ENCODE assay signal across 12 cellular contexts in the genomic region with DNA sequence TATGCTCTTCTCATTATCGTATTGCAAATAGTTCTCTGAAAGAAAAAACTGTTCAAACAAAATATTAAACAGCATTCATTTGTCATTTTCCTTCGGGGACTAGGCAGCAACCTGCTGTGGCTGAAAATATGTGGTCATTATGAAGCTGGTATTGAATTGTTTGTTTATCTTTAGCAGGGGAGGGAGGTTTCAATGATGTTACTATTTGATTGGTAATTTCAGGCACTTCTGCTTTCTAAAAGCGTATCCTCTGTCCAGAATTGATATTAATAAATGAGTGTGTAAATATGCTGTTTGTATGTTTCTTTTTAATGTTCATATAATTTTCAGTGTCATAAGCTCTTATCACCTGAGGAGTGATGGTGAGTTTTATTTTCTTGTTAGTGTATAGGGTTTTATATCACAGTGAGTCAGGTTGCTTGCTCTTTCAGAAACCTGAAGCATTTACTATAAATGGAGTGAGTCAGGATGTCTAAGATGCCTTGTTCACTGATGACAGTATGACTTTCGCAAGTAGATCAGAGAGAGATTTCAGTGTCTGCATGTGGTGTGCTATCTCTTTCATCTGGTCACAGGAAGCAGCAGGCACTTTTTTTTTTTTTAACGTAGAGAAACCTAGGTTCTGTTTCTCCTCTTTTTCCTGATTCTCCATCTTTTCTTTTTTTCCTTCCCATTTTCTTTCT.
DNase-seq lines count a peak whose midpoint lies in the region; ATAC-seq and TF ChIP-seq lines count a peak whose summit lies in the region.
"Had no signal": no experiment of that assay in that cellular context is flagged by ENCODE, and none has a peak within 500 bp of the region (broad histone marks: within the 10 kb centered on the region; RNA-seq: fewer than 3 reads in every experiment).

No MANE protein-coding gene starts in this region.

- H3K27me3 ChIP-seq in smooth muscle cell (ENCODE audit: low read depth) = no peaks in the 10 kb centered on the region
- no peaks in the 10 kb centered on the region for H3K27me3 ChIP-seq in uterus
- H3K27me3 ChIP-seq: upper lobe of left lung had no signal

- POLR2A ChIA-PET in activated CD8-positive, alpha-beta T cell treated with anti-CD3 and anti-CD28 coated beads for 36 hours (lab: Charles Lee) = no interaction called here
- POLR2A ChIA-PET in activated CD8-positive, alpha-beta T cell treated with anti-CD3 and anti-CD28 coated beads, Interleukin-2, amount 10 ng/mL, durations not matched to agents 7 days and 5 days (lab: Charles Lee) = no interaction called here

- no peaks in the 10 kb centered on the region for H3K9me3 Mint-ChIP-seq in activated CD8-positive, alpha-beta T cell treated with anti-CD3 and anti-CD28 coated beads for 36 hours
- no peaks in the 10 kb centered on the region for H3K9me3 Mint-ChIP-seq in activated CD8-positive, alpha-beta T cell treated with anti-CD3 and anti-CD28 coated beads, Interleukin-2, amount 10 ng/mL, durations not matched to agents 7 days and 5 days (ENCODE audit: insufficient read depth)
- no peaks in the 10 kb centered on the region for H3K9me3 Mint-ChIP-seq in T-helper 2 cell treated with Interferon-gamma antibody and Interleukin-4, amounts not matched to agents 5 μg/mL and 100 μg/mL, for 36 hours
- H3K9me3 Mint-ChIP-seq: memory B cell had no signal

- peak; percentile 45 for ATAC-seq in activated CD8-positive, alpha-beta T cell treated with anti-CD3 and anti-CD28 coated beads for 36 hours
- no peak for ATAC-seq in activated CD8-positive, alpha-beta T cell treated with anti-CD3 and anti-CD28 coated beads, Interleukin-2, amount 10 ng/mL, durations not matched to agents 7 days and 5 days
- ATAC-seq: T-helper 17 cell had no signal

- no peak for DNase-seq in activated CD8-positive, alpha-beta T cell treated with anti-CD3 and anti-CD28 coated beads for 36 hours
- DNase-seq in activated CD8-positive, alpha-beta T cell treated with anti-CD3 and anti-CD28 coated beads, Interleukin-2, amount 10 ng/mL, durations not matched to agents 7 days and 5 days = no peak
- peak; percentile 60 for DNase-seq in NCI-H226
- peak; percentile 13 for DNase-seq in choroid plexus epithelial cell (ENCODE audit: low read depth)
- DNase-seq in smooth muscle cell (lab: John Stamatoyannopoulos, UW; ENCODE audit: unreplicated experiment) = no peak
- no peak for DNase-seq in T-helper 2 cell treated with Interferon-gamma antibody and Interleukin-4, amounts not matched to agents 5 μg/mL and 100 μg/mL, for 36 hours (ENCODE audit: low spot score)
- no peak for DNase-seq in uterus
- no peak for DNase-seq in Kasumi-1 (lab: John Stamatoyannopoulos, UW)
- DNase-seq: CD4-positive, CD25-positive, alpha-beta regulatory T cell; T-helper 17 cell; upper lobe of left lung had no signal

- no peak overlapping the region for H3K4me3 ChIP-seq in choroid plexus epithelial cell (ENCODE audit: low read depth, low read length)
- no peak overlapping the region for H3K4me3 ChIP-seq in smooth muscle cell
- H3K4me3 ChIP-seq in uterus = no peak overlapping the region
- H3K4me3 ChIP-seq: upper lobe of left lung had no signal

- H2AFZ ChIP-seq in smooth muscle cell (ENCODE audit: low read depth) = no peak overlapping the region

- H3K4me1 ChIP-seq in smooth muscle cell (ENCODE audit: low read depth) (no peaks in the 10 kb centered on the region), uterus (no peaks in the 10 kb centered on the region)
- H3K4me1 ChIP-seq: upper lobe of left lung had no signal

- H3K27ac Mint-ChIP-seq in activated CD8-positive, alpha-beta T cell treated with anti-CD3 and anti-CD28 coated beads for 36 hours = no peak overlapping the region
- H3K27ac Mint-ChIP-seq in activated CD8-positive, alpha-beta T cell treated with anti-CD3 and anti-CD28 coated beads, Interleukin-2, amount 10 ng/mL, durations not matched to agents 7 days and 5 days = no peak overlapping the region
- H3K27ac Mint-ChIP-seq in T-helper 2 cell treated with Interferon-gamma antibody and Interleukin-4, amounts not matched to agents 5 μg/mL and 100 μg/mL, for 36 hours = no peak overlapping the region
- H3K27ac Mint-ChIP-seq: CD4-positive, CD25-positive, alpha-beta regulatory T cell; memory B cell; T-helper 17 cell had no signal

- H3K36me3 Mint-ChIP-seq in activated CD8-positive, alpha-beta T cell treated with anti-CD3 and anti-CD28 coated beads for 36 hours (ENCODE audit: low read depth) = no peaks in the 10 kb centered on the region
- no peaks in the 10 kb centered on the region for H3K36me3 Mint-ChIP-seq in activated CD8-positive, alpha-beta T cell treated with anti-CD3 and anti-CD28 coated beads, Interleukin-2, amount 10 ng/mL, durations not matched to agents 7 days and 5 days (ENCODE audit: low read depth)
- no peaks in the 10 kb centered on the region for H3K36me3 Mint-ChIP-seq in T-helper 2 cell treated with Interferon-gamma antibody and Interleukin-4, amounts not matched to agents 5 μg/mL and 100 μg/mL, for 36 hours (ENCODE audit: low read depth)
- H3K36me3 Mint-ChIP-seq: CD4-positive, CD25-positive, alpha-beta regulatory T cell; memory B cell had no signal

- CTCF ChIA-PET in activated CD8-positive, alpha-beta T cell treated with anti-CD3 and anti-CD28 coated beads for 36 hours (lab: Charles Lee) = no interaction called here
- CTCF ChIA-PET in activated CD8-positive, alpha-beta T cell treated with anti-CD3 and anti-CD28 coated beads, Interleukin-2, amount 10 ng/mL, durations not matched to agents 7 days and 5 days (lab: Charles Lee) = no interaction called here

- TF ChIP-seq CTCF in activated CD8-positive, alpha-beta T cell treated with anti-CD3 and anti-CD28 coated beads for 36 hours (IDR thresholded peaks at IDR 0.05) = no peak
- TF ChIP-seq CTCF in choroid plexus epithelial cell (conservative IDR thresholded peaks at IDR 0.05; ENCODE audit: low read depth, low read length) = no peak
- TF ChIP-seq CTCF in smooth muscle cell (IDR thresholded peaks at IDR 0.05; ENCODE audit: borderline replicate concordance, insufficient read depth, poor library complexity, severe bottlenecking) = no peak
- TF ChIP-seq CTCF in uterus (IDR thresholded peaks at IDR 0.05) = no peak

- 40% methylated on average over 5 of the region's 5 CpGs for WGBS in smooth muscle cell (ENCODE audit: low lambda C conversion rate)

- no peaks in the 10 kb centered on the region for H3K27me3 Mint-ChIP-seq in activated CD8-positive, alpha-beta T cell treated with anti-CD3 and anti-CD28 coated beads for 36 hours
- H3K27me3 Mint-ChIP-seq in activated CD8-positive, alpha-beta T cell treated with anti-CD3 and anti-CD28 coated beads, Interleukin-2, amount 10 ng/mL, durations not matched to agents 7 days and 5 days (ENCODE audit: low read depth) = no peaks in the 10 kb centered on the region
- no peaks in the 10 kb centered on the region for H3K27me3 Mint-ChIP-seq in T-helper 2 cell treated with Interferon-gamma antibody and Interleukin-4, amounts not matched to agents 5 μg/mL and 100 μg/mL, for 36 hours (ENCODE audit: low read depth)
- H3K27me3 Mint-ChIP-seq: CD4-positive, CD25-positive, alpha-beta regulatory T cell; memory B cell; T-helper 17 cell had no signal

- H4K20me1 ChIP-seq in smooth muscle cell (ENCODE audit: low read depth) = peaks cover 8% of the 10 kb centered on the region

- no peaks in the 10 kb centered on the region for H3K36me3 ChIP-seq in smooth muscle cell (ENCODE audit: low read depth)
- H3K36me3 ChIP-seq in uterus = no peaks in the 10 kb centered on the region
- H3K36me3 ChIP-seq: upper lobe of left lung had no signal

- H3K79me2 ChIP-seq in smooth muscle cell (ENCODE audit: low read depth) = no peaks in the 10 kb centered on the region

- H3K4me1 Mint-ChIP-seq in activated CD8-positive, alpha-beta T cell treated with anti-CD3 and anti-CD28 coated beads for 36 hours (ENCODE audit: low read depth) = no peaks in the 10 kb centered on the region
- H3K4me1 Mint-ChIP-seq in activated CD8-positive, alpha-beta T cell treated with anti-CD3 and anti-CD28 coated beads, Interleukin-2, amount 10 ng/mL, durations not matched to agents 7 days and 5 days (ENCODE audit: low read depth) = no peaks in the 10 kb centered on the region
- H3K4me1 Mint-ChIP-seq in T-helper 2 cell treated with Interferon-gamma antibody and Interleukin-4, amounts not matched to agents 5 μg/mL and 100 μg/mL, for 36 hours (ENCODE audit: low read depth) = peaks cover 7% of the 10 kb centered on the region
- H3K4me1 Mint-ChIP-seq: CD4-positive, CD25-positive, alpha-beta regulatory T cell; memory B cell; T-helper 17 cell had no signal

- H3K9ac ChIP-seq in smooth muscle cell (ENCODE audit: low read depth) = peak overlapping the region; percentile 80

- H3K4me2 ChIP-seq in smooth muscle cell = peak overlapping the region; percentile 44

- no peaks in the 10 kb centered on the region for H3K9me3 ChIP-seq in smooth muscle cell (replicated peaks; ENCODE audit: low read depth)
- no peaks in the 10 kb centered on the region for H3K9me3 ChIP-seq in uterus
- H3K9me3 ChIP-seq: upper lobe of left lung had no signal

- H3K4me3 Mint-ChIP-seq in activated CD8-positive, alpha-beta T cell treated with anti-CD3 and anti-CD28 coated beads for 36 hours = no peak overlapping the region
- no peak overlapping the region for H3K4me3 Mint-ChIP-seq in activated CD8-positive, alpha-beta T cell treated with anti-CD3 and anti-CD28 coated beads, Interleukin-2, amount 10 ng/mL, durations not matched to agents 7 days and 5 days
- no peak overlapping the region for H3K4me3 Mint-ChIP-seq in T-helper 2 cell treated with Interferon-gamma antibody and Interleukin-4, amounts not matched to agents 5 μg/mL and 100 μg/mL, for 36 hours
- H3K4me3 Mint-ChIP-seq: CD4-positive, CD25-positive, alpha-beta regulatory T cell; memory B cell; T-helper 17 cell had no signal

- intact Hi-C loops in activated CD8-positive, alpha-beta T cell treated with anti-CD3 and anti-CD28 coated beads for 36 hours (cut with micrococcal nuclease) = no loop called here
- intact Hi-C loops in uterus (cut with DNase I; ENCODE audit: low total_unique reads) = no loop called here

- peaks cover 3% of the 10 kb centered on the region for H3F3A ChIP-seq in smooth muscle cell (ENCODE audit: low read depth)

- TF ChIP-seq POLR2A in uterus (IDR thresholded peaks at IDR 0.05) = no peak

- H3K27ac ChIP-seq in smooth muscle cell (ENCODE audit: low read depth) (peak overlapping the region; percentile 89), uterus (peak overlapping the region in 1 of 2 donors; percentile 54)
- H3K27ac ChIP-seq: upper lobe of left lung had no signal

Comparison
In these comparisons a context has a peak if more than half of its experiments do, and no peak if none do; other contexts are left out.
1. DNase-seq: peak in NCI-H226 (single experiment) and choroid plexus epithelial cell (single experiment); none in activated CD8-positive, alpha-beta T cell treated with anti-CD3 and anti-CD28 coated beads for 36 hours (single experiment), activated CD8-positive, alpha-beta T cell treated with anti-CD3 and anti-CD28 coated beads, Interleukin-2, amount 10 ng/mL, durations not matched to agents 7 days and 5 days (single experiment), smooth muscle cell (single experiment), T-helper 2 cell treated with Interferon-gamma antibody and Interleukin-4, amounts not matched to agents 5 μg/mL and 100 μg/mL, for 36 hours (single experiment), uterus (0 of 2) and Kasumi-1 (0 of 2).